ENCODE assay signal across 24 cellular contexts in genomic region chr21:39188521-39189139, GRCh38. TPM values are rescaled to one million over a fixed set of nuclear protein-coding genes. Genes with fewer than 3 reads are reported as not detected.
DNase-seq lines count a peak whose midpoint lies in the region; ATAC-seq and TF ChIP-seq lines count a peak whose summit lies in the region.
"Had no signal": no experiment of that assay in that cellular context is flagged by ENCODE, and none has a peak within 500 bp of the region (broad histone marks: within the 10 kb centered on the region; RNA-seq: fewer than 3 reads in every experiment).

No MANE protein-coding gene starts in this region.

- H3K27me3 ChIP-seq in smooth muscle cell (ENCODE audit: low read depth), result no peaks in the 10 kb centered on the region
- H3K27me3 ChIP-seq: foreskin keratinocyte, hepatocyte, vagina had no signal

- WGBS in smooth muscle cell (ENCODE audit: low lambda C conversion rate), result 57% methylated on average over 2 of the region's 2 CpGs

- H2AFZ ChIP-seq in smooth muscle cell (ENCODE audit: low read depth), result no peak overlapping the region
- H2AFZ ChIP-seq: hepatocyte had no signal

- no peaks in the 10 kb centered on the region for H3K27me3 Mint-ChIP-seq in activated CD4-positive, alpha-beta T cell treated with anti-CD3 and anti-CD28 coated beads for 36 hours
- H3K27me3 Mint-ChIP-seq in activated naive CD8-positive, alpha-beta T cell treated with anti-CD3 and anti-CD28 coated beads, Interleukin-2, amount 50 U/mL, for 24 hours, result no peaks in the 10 kb centered on the region
- H3K27me3 Mint-ChIP-seq: activated B cell treated with CpG ODN at 0.5 μM for 24 hours; activated CD8-positive, alpha-beta T cell treated with anti-CD3 and anti-CD28 coated beads for 36 hours; natural killer cell treated with Interleukin-12 subunit alpha and Interleukin-12 subunit beta and Interleukin-15 and Interleukin-18, amount 100 ng/mL, for 72 hours; T-helper 17 cell had no signal

- H3K36me3 Mint-ChIP-seq in activated CD4-positive, alpha-beta T cell treated with anti-CD3 and anti-CD28 coated beads for 36 hours (ENCODE audit: low read depth), result peaks cover 8% of the 10 kb centered on the region
- peaks cover 3% of the 10 kb centered on the region for H3K36me3 Mint-ChIP-seq in activated naive CD8-positive, alpha-beta T cell treated with anti-CD3 and anti-CD28 coated beads, Interleukin-2, amount 50 U/mL, for 24 hours (ENCODE audit: low read depth)
- H3K36me3 Mint-ChIP-seq: natural killer cell treated with Interleukin-12 subunit alpha and Interleukin-12 subunit beta and Interleukin-15 and Interleukin-18, amount 100 ng/mL, for 72 hours had no signal

- no peaks in the 10 kb centered on the region for H3K9me3 ChIP-seq in smooth muscle cell (replicated peaks; ENCODE audit: low read depth)
- H3K9me3 ChIP-seq: vagina had no signal

- H3K36me3 ChIP-seq in smooth muscle cell (ENCODE audit: low read depth), result peaks cover 4% of the 10 kb centered on the region
- H3K36me3 ChIP-seq: vagina had no signal

- TF ChIP-seq CTCF in smooth muscle cell (IDR thresholded peaks at IDR 0.05; ENCODE audit: borderline replicate concordance, insufficient read depth, poor library complexity, severe bottlenecking), result no peak

- H3K4me2 ChIP-seq in smooth muscle cell, result peak overlapping the region; percentile 34
- H3K4me2 ChIP-seq: hepatocyte had no signal

- no peak overlapping the region for H3K4me3 Mint-ChIP-seq in activated CD4-positive, alpha-beta T cell treated with anti-CD3 and anti-CD28 coated beads for 36 hours
- no peak overlapping the region for H3K4me3 Mint-ChIP-seq in activated naive CD8-positive, alpha-beta T cell treated with anti-CD3 and anti-CD28 coated beads, Interleukin-2, amount 50 U/mL, for 24 hours
- H3K4me3 Mint-ChIP-seq: activated B cell treated with CpG ODN at 0.5 μM for 24 hours; activated CD8-positive, alpha-beta T cell treated with anti-CD3 and anti-CD28 coated beads for 36 hours; activated T-helper 1 cell treated with anti-CD3 and anti-CD28 coated beads, Interleukin-12 subunit alpha, Interleukin-12 subunit beta, Interleukin-2, Interleukin-4 antibody, amounts not matched to agents 30 ng/mL and 10 ng/mL and 1 ng/mL, durations not matched to agents 14 hours and 24 hours and 36 hours; natural killer cell treated with Interleukin-12 subunit alpha and Interleukin-12 subunit beta and Interleukin-15 and Interleukin-18, amount 100 ng/mL, for 72 hours had no signal

- H3K27ac Mint-ChIP-seq in activated CD4-positive, alpha-beta T cell treated with anti-CD3 and anti-CD28 coated beads for 36 hours, result peak overlapping the region; percentile 12
- peak overlapping the region; percentile 44 for H3K27ac Mint-ChIP-seq in activated naive CD8-positive, alpha-beta T cell treated with anti-CD3 and anti-CD28 coated beads, Interleukin-2, amount 50 U/mL, for 24 hours
- H3K27ac Mint-ChIP-seq: activated B cell treated with CpG ODN at 0.5 μM for 24 hours; activated CD8-positive, alpha-beta T cell treated with anti-CD3 and anti-CD28 coated beads for 36 hours; activated T-helper 1 cell treated with anti-CD3 and anti-CD28 coated beads, Interleukin-12 subunit alpha, Interleukin-12 subunit beta, Interleukin-2, Interleukin-4 antibody, amounts not matched to agents 30 ng/mL and 10 ng/mL and 1 ng/mL, durations not matched to agents 14 hours and 24 hours and 36 hours; natural killer cell treated with Interleukin-12 subunit alpha and Interleukin-12 subunit beta and Interleukin-15 and Interleukin-18, amount 100 ng/mL, for 72 hours; T-helper 17 cell had no signal

- no peaks in the 10 kb centered on the region for H3K9me3 Mint-ChIP-seq in activated CD4-positive, alpha-beta T cell treated with anti-CD3 and anti-CD28 coated beads for 36 hours (ENCODE audit: low read depth)
- H3K9me3 Mint-ChIP-seq in activated naive CD8-positive, alpha-beta T cell treated with anti-CD3 and anti-CD28 coated beads, Interleukin-2, amount 50 U/mL, for 24 hours, result no peaks in the 10 kb centered on the region
- H3K9me3 Mint-ChIP-seq: activated B cell treated with CpG ODN at 0.5 μM for 24 hours; activated CD8-positive, alpha-beta T cell treated with anti-CD3 and anti-CD28 coated beads for 36 hours; activated T-helper 1 cell treated with anti-CD3 and anti-CD28 coated beads, Interleukin-12 subunit alpha, Interleukin-12 subunit beta, Interleukin-2, Interleukin-4 antibody, amounts not matched to agents 30 ng/mL and 10 ng/mL and 1 ng/mL, durations not matched to agents 14 hours and 24 hours and 36 hours; natural killer cell treated with Interleukin-12 subunit alpha and Interleukin-12 subunit beta and Interleukin-15 and Interleukin-18, amount 100 ng/mL, for 72 hours had no signal

- peaks cover 61% of the 10 kb centered on the region for H3K4me1 Mint-ChIP-seq in activated CD4-positive, alpha-beta T cell treated with anti-CD3 and anti-CD28 coated beads for 36 hours
- peaks cover 69% of the 10 kb centered on the region for H3K4me1 Mint-ChIP-seq in activated naive CD8-positive, alpha-beta T cell treated with anti-CD3 and anti-CD28 coated beads, Interleukin-2, amount 50 U/mL, for 24 hours

- H3K4me1 ChIP-seq in smooth muscle cell (ENCODE audit: low read depth), result peaks cover 17% of the 10 kb centered on the region
- H3K4me1 ChIP-seq: vagina had no signal

- CTCF ChIA-PET in activated CD4-positive, alpha-beta T cell treated with anti-CD3 and anti-CD28 coated beads for 36 hours (lab: Charles Lee), result interaction anchor here (0.6 to 1.0 kb wide), 2 partner anchors 24 to 325 kb away, joined by 3 to 4 read pairs; no protein-coding TSS in a partner anchor

- H4K20me1 ChIP-seq in smooth muscle cell (ENCODE audit: low read depth), result peaks cover 6% of the 10 kb centered on the region

- H3K9ac ChIP-seq in smooth muscle cell (ENCODE audit: low read depth), result no peak overlapping the region

- H3K27ac ChIP-seq in smooth muscle cell (ENCODE audit: low read depth), result peak overlapping the region; percentile 56
- H3K27ac ChIP-seq: epithelial cell of prostate, foreskin keratinocyte, hepatocyte, vagina had no signal

- intact Hi-C loops in activated CD4-positive, alpha-beta T cell treated with anti-CD3 and anti-CD28 coated beads for 36 hours (cut with DNase I, micrococcal nuclease), result no loop called here

- POLR2A ChIA-PET in activated CD4-positive, alpha-beta T cell treated with anti-CD3 and anti-CD28 coated beads for 36 hours (lab: Charles Lee), result interaction anchor here (0.7 kb wide), 1 partner anchor 161 kb away, joined by 3 read pairs; no protein-coding TSS in a partner anchor

- ATAC-seq in activated CD4-positive, alpha-beta T cell treated with anti-CD3 and anti-CD28 coated beads for 36 hours, result peak; percentile 4
- ATAC-seq in activated naive CD8-positive, alpha-beta T cell treated with anti-CD3 and anti-CD28 coated beads, Interleukin-2, amount 50 U/mL, for 24 hours, result peak; percentile 60
- no peak for ATAC-seq in GM18861 (IDR thresholded peaks at IDR 0.05; ENCODE audit: unreplicated experiment)
- ATAC-seq: activated CD8-positive, alpha-beta T cell treated with anti-CD3 and anti-CD28 coated beads for 36 hours; foreskin keratinocyte; natural killer cell treated with Interleukin-12 subunit alpha and Interleukin-12 subunit beta and Interleukin-15 and Interleukin-18, amount 100 ng/mL, for 72 hours; T-helper 17 cell had no signal

- DNase-seq in activated CD4-positive, alpha-beta T cell treated with anti-CD3 and anti-CD28 coated beads for 36 hours, result no peak
- DNase-seq in activated CD4-positive, alpha-beta T cell treated with anti-CD3 and anti-CD28 coated beads for 1 hour, result no peak
- DNase-seq in NCI-H187 (lab: John Stamatoyannopoulos, UW) (peak; percentile 54 to 61), smooth muscle cell (lab: John Stamatoyannopoulos, UW; ENCODE audit: unreplicated experiment) (no peak), NCI-H345 treated with DMSO at 0.1 percent for 48 hours (lab: John Stamatoyannopoulos, UW; ENCODE audit: unreplicated experiment) (no peak), inferior parietal cortex (ENCODE audit: extremely low spot score) (no peak)
- no peak for DNase-seq in activated naive CD8-positive, alpha-beta T cell treated with anti-CD3 and anti-CD28 coated beads, Interleukin-2, amount 50 U/mL, for 24 hours
- DNase-seq: activated B cell treated with CpG ODN at 0.5 μM for 24 hours; activated CD8-positive, alpha-beta T cell treated with anti-CD3 and anti-CD28 coated beads for 36 hours; foreskin keratinocyte; KBM-7; mammary epithelial cell; MV-4-11; NCI-H2081; posterior cingulate gyrus; SHP77 treated with DMSO at 0.1 percent for 48 hours; stimulated activated CD4-positive, alpha-beta T cell treated with anti-CD3 and anti-CD28 coated beads, Interleukin-2, amount 100 ng/mL, for 24 hours; T-helper 17 cell had no signal

- H3F3A ChIP-seq in smooth muscle cell (ENCODE audit: low read depth), result peaks cover 11% of the 10 kb centered on the region

- no peak overlapping the region for H3K4me3 ChIP-seq in smooth muscle cell
- H3K4me3 ChIP-seq: hepatocyte, vagina had no signal

- no peaks in the 10 kb centered on the region for H3K79me2 ChIP-seq in smooth muscle cell (ENCODE audit: low read depth)
- H3K79me2 ChIP-seq: hepatocyte had no signal

RNA-seq across cellular contexts. Expression of gene PSMG1, which starts 5.4 kb away (rescaled TPM):
- total RNA-seq in activated CD4-positive, alpha-beta T cell treated with anti-CD3 and anti-CD28 coated beads for 36 hours, result 100 to 1,000 TPM; 109 to 123 TPM
- 39.9 and 55.2 TPM in 2 replicates for total RNA-seq in smooth muscle cell
- polyA plus RNA-seq in smooth muscle cell, result 60.7 and 62.8 TPM in 2 replicates

Comparison
In these comparisons a context has a peak if more than half of its experiments do, and no peak if none do; other contexts are left out.
1. DNase-seq: peak in NCI-H187 (2 of 2); none in activated CD4-positive, alpha-beta T cell treated with anti-CD3 and anti-CD28 coated beads for 36 hours (single experiment), activated CD4-positive, alpha-beta T cell treated with anti-CD3 and anti-CD28 coated beads for 1 hour (single experiment), activated naive CD8-positive, alpha-beta T cell treated with anti-CD3 and anti-CD28 coated beads, Interleukin-2, amount 50 U/mL, for 24 hours (single experiment), smooth muscle cell (single experiment), NCI-H345 treated with DMSO at 0.1 percent for 48 hours (single experiment) and inferior parietal cortex (single experiment).